In genomic region chr9:132823370-132824144, GRCh38 we compare ENCODE assay signal across 28 cellular contexts. TPM values are rescaled to one million over a fixed set of nuclear protein-coding genes. Genes with fewer than 3 reads are reported as not detected.
A peak's percentile ranks its signal among the peaks of the same experiment; 100 is the strongest.
DNase-seq lines count a peak whose midpoint lies in the region; ATAC-seq and TF ChIP-seq lines count a peak whose summit lies in the region.
"Had no signal": no experiment of that assay in that cellular context is flagged by ENCODE, and none has a peak within 500 bp of the region (broad histone marks: within the 10 kb centered on the region; RNA-seq: fewer than 3 reads in every experiment).

No MANE protein-coding gene starts in this region.

- no peaks in the 10 kb centered on the region for H3K36me3 Mint-ChIP-seq in activated naive CD8-positive, alpha-beta T cell treated with anti-CD3 and anti-CD28 coated beads, Interleukin-2, amount 10 ng/mL, durations not matched to agents 7 days and 5 days
- no peaks in the 10 kb centered on the region for H3K36me3 Mint-ChIP-seq in activated naive CD8-positive, alpha-beta T cell treated with anti-CD3 and anti-CD28 coated beads, Interleukin-2, amount 50 U/mL, for 24 hours (ENCODE audit: low read depth)

- no peak overlapping the region for H3K4me3 ChIP-seq in transverse colon
- H3K4me3 ChIP-seq: adrenal gland, colonic mucosa, lung, SK-N-MC had no signal

- peaks cover 46% of the 10 kb centered on the region for H3K27me3 Mint-ChIP-seq in activated naive CD8-positive, alpha-beta T cell treated with anti-CD3 and anti-CD28 coated beads, Interleukin-2, amount 10 ng/mL, durations not matched to agents 7 days and 5 days
- H3K27me3 Mint-ChIP-seq in activated naive CD8-positive, alpha-beta T cell treated with anti-CD3 and anti-CD28 coated beads, Interleukin-2, amount 50 U/mL, for 24 hours: peaks cover 10% of the 10 kb centered on the region

- intact Hi-C loops in left colon (cut with DNase I, micrococcal nuclease): no loop called here
- intact Hi-C loops in transverse colon (cut with DNase I; ENCODE audit: low total_unique reads): no loop called here

- no peaks in the 10 kb centered on the region for H3K4me1 ChIP-seq in transverse colon
- H3K4me1 ChIP-seq: adrenal gland, colonic mucosa had no signal

- no peak for DNase-seq in activated naive CD8-positive, alpha-beta T cell treated with anti-CD3 and anti-CD28 coated beads, Interleukin-2, amount 10 ng/mL, durations not matched to agents 7 days and 5 days
- no peak for DNase-seq in activated naive CD8-positive, alpha-beta T cell treated with anti-CD3 and anti-CD28 coated beads, Interleukin-2, amount 50 U/mL, for 24 hours
- DNase-seq in NCI-H69 (lab: John Stamatoyannopoulos, UW) (peak; percentile 16), left colon (peak in 1 of 2 donors; percentile 20), transverse colon (peak; percentile 17), NCI-H446 (lab: John Stamatoyannopoulos, UW) (no peak)
- DNase-seq: ACHN; activated CD4-positive, alpha-beta T cell treated with anti-CD3 and anti-CD28 coated beads, Interleukin-2, amount 50 U/mL, for 4 hours; activated effector memory CD4-positive, alpha-beta T cell treated with anti-CD3 and anti-CD28 coated beads, Interleukin-2, amount 50 U/mL, for 16 hours; adrenal gland; brain microvascular endothelial cell; colonic mucosa; GOT3; islet precursor cell; NCI-H1436; NCI-H2171 treated with DMSO at 0.1 percent for 48 hours; NCI-H774; nucleus accumbens; stimulated activated CD4-positive, alpha-beta T cell treated with anti-CD3 and anti-CD28 coated beads, Interleukin-12 subunit alpha, Interleukin-12 subunit beta, amount 100 ng/mL, for 4 hours; T-helper 2 cell had no signal

- no peaks in the 10 kb centered on the region for H3K36me3 ChIP-seq in transverse colon
- H3K36me3 ChIP-seq: adrenal gland, brain microvascular endothelial cell, colonic mucosa had no signal

- POLR2A ChIA-PET in activated naive CD8-positive, alpha-beta T cell treated with anti-CD3 and anti-CD28 coated beads, Interleukin-2, amount 10 ng/mL, durations not matched to agents 7 days and 5 days (lab: Charles Lee): no interaction called here

- no peak overlapping the region for H3K27ac Mint-ChIP-seq in activated naive CD8-positive, alpha-beta T cell treated with anti-CD3 and anti-CD28 coated beads, Interleukin-2, amount 10 ng/mL, durations not matched to agents 7 days and 5 days
- no peak overlapping the region for H3K27ac Mint-ChIP-seq in activated naive CD8-positive, alpha-beta T cell treated with anti-CD3 and anti-CD28 coated beads, Interleukin-2, amount 50 U/mL, for 24 hours

- peaks cover 7% of the 10 kb centered on the region for H3K27me3 ChIP-seq in transverse colon
- H3K27me3 ChIP-seq: adrenal gland, colonic mucosa had no signal

- TF ChIP-seq CTCF in transverse colon (IDR thresholded peaks at IDR 0.05): no peak

- in situ Hi-C loops in transverse colon (cut with MboI; ENCODE audit: low pct_ligation_motif_present in 1 of 4, low pct_unique_long_range_greater_than_20kb in 1 of 4, low sequenced_read_pairs in 3 of 4): loop anchor here in 2 of 4 donors (25.0 kb wide), 1 partner anchor 411 kb away; the partner anchor contains the start of genes CFAP77 (in 2 of the 2) and TTF1 (in 2 of the 2)

- no peak overlapping the region for H3K4me3 Mint-ChIP-seq in activated naive CD8-positive, alpha-beta T cell treated with anti-CD3 and anti-CD28 coated beads, Interleukin-2, amount 10 ng/mL, durations not matched to agents 7 days and 5 days
- H3K4me3 Mint-ChIP-seq in activated naive CD8-positive, alpha-beta T cell treated with anti-CD3 and anti-CD28 coated beads, Interleukin-2, amount 50 U/mL, for 24 hours: no peak overlapping the region

- no peak overlapping the region for H3K27ac ChIP-seq in transverse colon
- H3K27ac ChIP-seq: adrenal gland, brain microvascular endothelial cell, C4-2B, colonic mucosa, HL-60, SK-N-MC, VCaP had no signal

- TF ChIP-seq POLR2A in transverse colon (IDR thresholded peaks at IDR 0.05): no peak

- no peak for TF ChIP-seq EP300 in transverse colon (IDR thresholded peaks at IDR 0.05; ENCODE audit: low read depth)

- WGBS in transverse colon (ENCODE audit: low coverage in 1 of 2), 2 donors: 64% methylated on average over 18 of the region's 18 CpGs; no CpG with 5 or more reads in 1 of the 2 donors

- no peaks in the 10 kb centered on the region for H3K9me3 Mint-ChIP-seq in activated naive CD8-positive, alpha-beta T cell treated with anti-CD3 and anti-CD28 coated beads, Interleukin-2, amount 10 ng/mL, durations not matched to agents 7 days and 5 days
- no peaks in the 10 kb centered on the region for H3K9me3 Mint-ChIP-seq in activated naive CD8-positive, alpha-beta T cell treated with anti-CD3 and anti-CD28 coated beads, Interleukin-2, amount 50 U/mL, for 24 hours

- peaks cover 8% of the 10 kb centered on the region for H3K4me1 Mint-ChIP-seq in activated naive CD8-positive, alpha-beta T cell treated with anti-CD3 and anti-CD28 coated beads, Interleukin-2, amount 10 ng/mL, durations not matched to agents 7 days and 5 days
- H3K4me1 Mint-ChIP-seq in activated naive CD8-positive, alpha-beta T cell treated with anti-CD3 and anti-CD28 coated beads, Interleukin-2, amount 50 U/mL, for 24 hours: peaks cover 3% of the 10 kb centered on the region

- peak; percentile 47 for ATAC-seq in activated naive CD8-positive, alpha-beta T cell treated with anti-CD3 and anti-CD28 coated beads, Interleukin-2, amount 10 ng/mL, durations not matched to agents 7 days and 5 days (ENCODE audit: low read depth)
- ATAC-seq in activated naive CD8-positive, alpha-beta T cell treated with anti-CD3 and anti-CD28 coated beads, Interleukin-2, amount 50 U/mL, for 24 hours: no peak
- ATAC-seq in left colon (peak; percentile 86), HG03439 (IDR thresholded peaks at IDR 0.05; ENCODE audit: unreplicated experiment) (no peak), GM21390 (IDR thresholded peaks at IDR 0.05; ENCODE audit: unreplicated experiment) (no peak)
- ATAC-seq: Panc1 had no signal

- no peaks in the 10 kb centered on the region for H3K9me3 ChIP-seq in transverse colon
- H3K9me3 ChIP-seq: adrenal gland, colonic mucosa had no signal

RNA-seq across cellular contexts. Expression of gene AK8, which starts 54.5 kb away (rescaled TPM):
- total RNA-seq in activated naive CD8-positive, alpha-beta T cell treated with anti-CD3 and anti-CD28 coated beads, Interleukin-2, amount 10 ng/mL, durations not matched to agents 7 days and 5 days: under 1 TPM in 1 of 2 experiments, not detected in 1; 0.30 TPM
- total RNA-seq in left colon (under 1 TPM in 1 of 2 donors, not detected in 1; 0.67 TPM), transverse colon (1 to 10 TPM in 1 of 4 donors, under 1 TPM in 1, not detected in 2; 0.27 to 1.3 TPM)

RNA-seq across cellular contexts. Expression of gene SPACA9, which starts 55.1 kb away (rescaled TPM):
- total RNA-seq in activated naive CD8-positive, alpha-beta T cell treated with anti-CD3 and anti-CD28 coated beads, Interleukin-2, amount 10 ng/mL, durations not matched to agents 7 days and 5 days: 1 to 10 TPM; 4.1 to 6.3 TPM
- total RNA-seq in left colon (1 to 10 TPM; 1.2 to 2.6 TPM), transverse colon (1 to 10 TPM in 3 of 4 donors, under 1 TPM in 1; 1.00 to 9.0 (median 1.7) TPM)

Comparison
In these comparisons a context has a peak if more than half of its experiments do, and no peak if none do; other contexts are left out.
1. ATAC-seq: peak in activated naive CD8-positive, alpha-beta T cell treated with anti-CD3 and anti-CD28 coated beads, Interleukin-2, amount 10 ng/mL, durations not matched to agents 7 days and 5 days (single experiment) and left colon (single experiment); none in activated naive CD8-positive, alpha-beta T cell treated with anti-CD3 and anti-CD28 coated beads, Interleukin-2, amount 50 U/mL, for 24 hours (single experiment), HG03439 (single experiment) and GM21390 (single experiment).
2. DNase-seq: peak in NCI-H69 (single experiment) and transverse colon (single experiment); none in activated naive CD8-positive, alpha-beta T cell treated with anti-CD3 and anti-CD28 coated beads, Interleukin-2, amount 10 ng/mL, durations not matched to agents 7 days and 5 days (single experiment), activated naive CD8-positive, alpha-beta T cell treated with anti-CD3 and anti-CD28 coated beads, Interleukin-2, amount 50 U/mL, for 24 hours (single experiment) and NCI-H446 (0 of 2).